31 cellular contexts compared by ENCODE assay signal in genomic region chr3:191557322-191557721, GRCh38.
"Had no signal": no experiment of that assay in that cellular context is flagged by ENCODE, and none has a peak within 500 bp of the region (broad histone marks: within the 10 kb centered on the region; RNA-seq: fewer than 3 reads in every experiment).

No MANE protein-coding gene starts in this region.

- H3K36me3 Mint-ChIP-seq: activated naive CD8-positive, alpha-beta T cell treated with anti-CD3 and anti-CD28 coated beads for 36 hours had no signal

- H3K4me1 Mint-ChIP-seq: activated CD4-positive, alpha-beta memory T cell treated with anti-CD3 and anti-CD28 coated beads, Interleukin-2, amount 10 ng/mL, durations not matched to agents 7 days and 5 days; activated naive CD8-positive, alpha-beta T cell treated with anti-CD3 and anti-CD28 coated beads for 36 hours; activated T-helper 17 cell treated with anti-CD3 and anti-CD28 coated beads, Interleukin-2, amount 50 U/mL, for 72 hours had no signal

- H3K9me3 ChIP-seq: MG63 had no signal

- ATAC-seq: activated T-cell treated with anti-CD3 and anti-CD28 coated beads, Interleukin-2, amount 50 U/mL, for 72 hours; activated T-helper 17 cell treated with anti-CD3 and anti-CD28 coated beads, Interleukin-2, amount 50 U/mL, for 72 hours had no signal

- H3K27me3 ChIP-seq: brain microvascular endothelial cell, MG63 had no signal

- H3K4me3 ChIP-seq: MG63, PC-9 had no signal

- DNase-seq: activated CD4-positive, alpha-beta memory T cell treated with anti-CD3 and anti-CD28 coated beads, Interleukin-2, amount 10 ng/mL, durations not matched to agents 7 days and 5 days; activated CD4-positive, alpha-beta T cell treated with anti-CD3 and anti-CD28 coated beads for 1 hour; activated CD4-positive, alpha-beta T cell treated with anti-CD3 and anti-CD28 coated beads for 48 hours; activated CD4-positive, CD25-positive, alpha-beta regulatory T cell; activated effector memory CD4-positive, alpha-beta T cell treated with anti-CD3 and anti-CD28 coated beads, Interleukin-2, amount 50 U/mL, for 16 hours; activated naive CD4-positive, alpha-beta T cell; activated naive CD4-positive, alpha-beta T cell treated with anti-CD3 and anti-CD28 coated beads, Interleukin-2, amount 50 U/mL, for 16 hours; activated naive CD8-positive, alpha-beta T cell treated with anti-CD3 and anti-CD28 coated beads for 36 hours; activated T-cell treated with anti-CD3 and anti-CD28 coated beads, Interleukin-2, amount 50 U/mL, for 1 hour; activated T-cell treated with anti-CD3 and anti-CD28 coated beads, Interleukin-2, amount 50 U/mL, for 72 hours; amniotic stem cell; aorta; brain microvascular endothelial cell; central memory CD4-positive, alpha-beta T cell; Kasumi-1; KG1; MG63; NCI-H1092; NCI-H146; NCI-H187; NCI-H2029 treated with DMSO at 0.1 percent for 48 hours; NCI-H2107; NCI-H2171; NCI-H510A; NCI-H526; NCI-H748 treated with DMSO at 0.1 percent for 48 hours; PC-9; Right ventricle myocardium superior; T1000; WERI-Rb-1 had no signal

- H3K4me3 Mint-ChIP-seq: activated CD4-positive, alpha-beta memory T cell treated with anti-CD3 and anti-CD28 coated beads, Interleukin-2, amount 10 ng/mL, durations not matched to agents 7 days and 5 days; activated naive CD8-positive, alpha-beta T cell treated with anti-CD3 and anti-CD28 coated beads for 36 hours; activated T-cell treated with anti-CD3 and anti-CD28 coated beads, Interleukin-2, amount 50 U/mL, for 72 hours; activated T-helper 17 cell treated with anti-CD3 and anti-CD28 coated beads, Interleukin-2, amount 50 U/mL, for 72 hours had no signal

- H3K27me3 Mint-ChIP-seq: activated CD4-positive, alpha-beta memory T cell treated with anti-CD3 and anti-CD28 coated beads, Interleukin-2, amount 10 ng/mL, durations not matched to agents 7 days and 5 days; activated naive CD8-positive, alpha-beta T cell treated with anti-CD3 and anti-CD28 coated beads for 36 hours; activated T-helper 17 cell treated with anti-CD3 and anti-CD28 coated beads, Interleukin-2, amount 50 U/mL, for 72 hours had no signal

- H3K36me3 ChIP-seq: brain microvascular endothelial cell, MG63, WERI-Rb-1 had no signal

- H3K27ac Mint-ChIP-seq: activated CD4-positive, alpha-beta memory T cell treated with anti-CD3 and anti-CD28 coated beads, Interleukin-2, amount 10 ng/mL, durations not matched to agents 7 days and 5 days; activated naive CD8-positive, alpha-beta T cell treated with anti-CD3 and anti-CD28 coated beads for 36 hours; activated T-cell treated with anti-CD3 and anti-CD28 coated beads, Interleukin-2, amount 50 U/mL, for 72 hours; activated T-helper 17 cell treated with anti-CD3 and anti-CD28 coated beads, Interleukin-2, amount 50 U/mL, for 72 hours had no signal

- H3K27ac ChIP-seq: brain microvascular endothelial cell, PC-9, WERI-Rb-1 had no signal
